In the genomic region with DNA sequence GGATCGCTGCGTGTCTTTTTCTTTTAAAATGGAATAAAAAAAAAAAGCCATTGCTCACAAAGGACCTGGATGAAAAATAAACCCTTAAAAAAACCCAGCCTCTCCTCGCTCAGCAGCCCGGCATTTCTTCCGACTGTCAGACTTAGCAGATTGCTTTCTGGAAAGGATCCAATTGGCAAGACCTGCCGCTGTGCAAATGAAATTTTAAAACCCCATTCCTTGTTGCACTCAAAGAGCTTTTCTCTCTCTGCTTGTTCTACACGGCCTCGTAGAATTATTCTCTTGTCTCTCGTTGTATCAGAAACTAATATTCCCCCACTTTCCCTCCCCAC, we compare ENCODE assay signal across 9 cellular contexts.
DNase-seq lines count a peak whose midpoint lies in the region; ATAC-seq and TF ChIP-seq lines count a peak whose summit lies in the region.
"Had no signal": no experiment of that assay in that cellular context is flagged by ENCODE, and none has a peak within 500 bp of the region (broad histone marks: within the 10 kb centered on the region; RNA-seq: fewer than 3 reads in every experiment).

No MANE protein-coding gene starts in this region.

- no peak overlapping the region for H3K4me3 Mint-ChIP-seq in activated T-helper 17 cell treated with anti-CD3 and anti-CD28 coated beads, Interleukin-2, amount 50 U/mL, for 72 hours
- no peak overlapping the region for H3K4me3 Mint-ChIP-seq in stimulated activated naive CD8-positive, alpha-beta T cell treated with anti-CD3 and anti-CD28 coated beads, Interleukin-15, amount 100 ng/mL, for 72 hours
- H3K4me3 Mint-ChIP-seq: type B pancreatic cell had no signal

- DNase-seq in NCI-H2196 (lab: John Stamatoyannopoulos, UW; ENCODE audit: unreplicated experiment) (peak; percentile 6), NCI-H2196 treated with DMSO at 0.1 percent for 48 hours (lab: John Stamatoyannopoulos, UW; ENCODE audit: unreplicated experiment) (no peak), iris pigment epithelial cell (ENCODE audit: low read depth) (peak; percentile 29), superior temporal gyrus (ENCODE audit: extremely low spot score) (peak; percentile 43), GM10266 (ENCODE audit: extremely low spot score) (no peak)
- no peak for DNase-seq in stimulated activated naive CD8-positive, alpha-beta T cell treated with anti-CD3 and anti-CD28 coated beads, Interleukin-15, amount 100 ng/mL, for 72 hours

- no peaks in the 10 kb centered on the region for H3K27me3 Mint-ChIP-seq in activated T-helper 17 cell treated with anti-CD3 and anti-CD28 coated beads, Interleukin-2, amount 50 U/mL, for 72 hours
- H3K27me3 Mint-ChIP-seq in stimulated activated naive CD8-positive, alpha-beta T cell treated with anti-CD3 and anti-CD28 coated beads, Interleukin-15, amount 100 ng/mL, for 72 hours, result no peaks in the 10 kb centered on the region
- H3K27me3 Mint-ChIP-seq: type B pancreatic cell had no signal

- H3K4me1 Mint-ChIP-seq in activated T-helper 17 cell treated with anti-CD3 and anti-CD28 coated beads, Interleukin-2, amount 50 U/mL, for 72 hours, result no peaks in the 10 kb centered on the region
- peaks cover 17% of the 10 kb centered on the region for H3K4me1 Mint-ChIP-seq in stimulated activated naive CD8-positive, alpha-beta T cell treated with anti-CD3 and anti-CD28 coated beads, Interleukin-15, amount 100 ng/mL, for 72 hours

- H3K36me3 Mint-ChIP-seq in activated T-helper 17 cell treated with anti-CD3 and anti-CD28 coated beads, Interleukin-2, amount 50 U/mL, for 72 hours (ENCODE audit: low read depth), result no peaks in the 10 kb centered on the region
- H3K36me3 Mint-ChIP-seq: type B pancreatic cell had no signal

- H3K9me3 Mint-ChIP-seq in activated T-helper 17 cell treated with anti-CD3 and anti-CD28 coated beads, Interleukin-2, amount 50 U/mL, for 72 hours, result no peaks in the 10 kb centered on the region
- no peaks in the 10 kb centered on the region for H3K9me3 Mint-ChIP-seq in stimulated activated naive CD8-positive, alpha-beta T cell treated with anti-CD3 and anti-CD28 coated beads, Interleukin-15, amount 100 ng/mL, for 72 hours

- no peak for TF ChIP-seq CTCF in GM10266 (IDR thresholded peaks at IDR 0.05; ENCODE audit: control insufficient read depth, insufficient read depth, low read depth, missing control alignments)

- peak; percentile 19; the same call in 1 of the 3 replicates for ATAC-seq in SK-N-SH treated with all-trans-retinoic acid at 6 μM for 48 hours
- ATAC-seq in activated T-helper 17 cell treated with anti-CD3 and anti-CD28 coated beads, Interleukin-2, amount 50 U/mL, for 72 hours (replicated peaks), result no peak
- no peak for ATAC-seq in stimulated activated naive CD8-positive, alpha-beta T cell treated with anti-CD3 and anti-CD28 coated beads, Interleukin-15, amount 100 ng/mL, for 72 hours

- H3K27ac Mint-ChIP-seq in activated T-helper 17 cell treated with anti-CD3 and anti-CD28 coated beads, Interleukin-2, amount 50 U/mL, for 72 hours, result no peak overlapping the region
- H3K27ac Mint-ChIP-seq in stimulated activated naive CD8-positive, alpha-beta T cell treated with anti-CD3 and anti-CD28 coated beads, Interleukin-15, amount 100 ng/mL, for 72 hours, result no peak overlapping the region
- H3K27ac Mint-ChIP-seq: type B pancreatic cell had no signal

TF ChIP-seq in SK-N-SH treated with all-trans-retinoic acid at 6 μM for 48 hours, 23 proteins besides CTCF, POLR2A, EP300 and RAD21 (continues in another document):
- TF ChIP-seq, protein P1, sequence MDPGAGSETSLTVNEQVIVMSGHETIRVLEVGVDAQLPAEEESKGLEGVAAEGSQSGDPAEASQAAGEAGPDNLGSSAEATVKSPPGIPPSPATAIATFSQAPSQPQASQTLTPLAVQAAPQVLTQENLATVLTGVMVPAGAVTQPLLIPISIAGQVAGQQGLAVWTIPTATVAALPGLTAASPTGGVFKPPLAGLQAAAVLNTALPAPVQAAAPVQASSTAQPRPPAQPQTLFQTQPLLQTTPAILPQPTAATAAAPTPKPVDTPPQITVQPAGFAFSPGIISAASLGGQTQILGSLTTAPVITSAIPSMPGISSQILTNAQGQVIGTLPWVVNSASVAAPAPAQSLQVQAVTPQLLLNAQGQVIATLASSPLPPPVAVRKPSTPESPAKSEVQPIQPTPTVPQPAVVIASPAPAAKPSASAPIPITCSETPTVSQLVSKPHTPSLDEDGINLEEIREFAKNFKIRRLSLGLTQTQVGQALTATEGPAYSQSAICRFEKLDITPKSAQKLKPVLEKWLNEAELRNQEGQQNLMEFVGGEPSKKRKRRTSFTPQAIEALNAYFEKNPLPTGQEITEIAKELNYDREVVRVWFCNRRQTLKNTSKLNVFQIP (CRISPR knock-in tag; IDR thresholded peaks at IDR 0.05; ENCODE audit: borderline replicate concordance, low read depth), result no peak
- TF ChIP-seq ZFP3 (CRISPR knock-in tag; IDR thresholded peaks at IDR 0.05) (no peak), OSR1 (CRISPR knock-in tag; IDR thresholded peaks at IDR 0.05) (no peak), ZC3H10 (CRISPR knock-in tag; IDR thresholded peaks at IDR 0.05) (no peak), SNAI2 (CRISPR knock-in tag; IDR thresholded peaks at IDR 0.05) (no peak), ISL1 (CRISPR knock-in tag; IDR thresholded peaks at IDR 0.05) (no peak), TOX (CRISPR knock-in tag; IDR thresholded peaks at IDR 0.05; ENCODE audit: borderline replicate concordance) (no peak), ZNF8 (CRISPR knock-in tag; IDR thresholded peaks at IDR 0.05) (no peak), GLIS3 (CRISPR knock-in tag; IDR thresholded peaks at IDR 0.05) (no peak), TCF4 (CRISPR knock-in tag; IDR thresholded peaks at IDR 0.05; ENCODE audit: borderline replicate concordance) (no peak), ZNF70 (CRISPR knock-in tag; IDR thresholded peaks at IDR 0.05) (no peak), ESRRG (CRISPR knock-in tag; IDR thresholded peaks at IDR 0.05) (no peak)
- TF ChIP-seq, protein P2, sequence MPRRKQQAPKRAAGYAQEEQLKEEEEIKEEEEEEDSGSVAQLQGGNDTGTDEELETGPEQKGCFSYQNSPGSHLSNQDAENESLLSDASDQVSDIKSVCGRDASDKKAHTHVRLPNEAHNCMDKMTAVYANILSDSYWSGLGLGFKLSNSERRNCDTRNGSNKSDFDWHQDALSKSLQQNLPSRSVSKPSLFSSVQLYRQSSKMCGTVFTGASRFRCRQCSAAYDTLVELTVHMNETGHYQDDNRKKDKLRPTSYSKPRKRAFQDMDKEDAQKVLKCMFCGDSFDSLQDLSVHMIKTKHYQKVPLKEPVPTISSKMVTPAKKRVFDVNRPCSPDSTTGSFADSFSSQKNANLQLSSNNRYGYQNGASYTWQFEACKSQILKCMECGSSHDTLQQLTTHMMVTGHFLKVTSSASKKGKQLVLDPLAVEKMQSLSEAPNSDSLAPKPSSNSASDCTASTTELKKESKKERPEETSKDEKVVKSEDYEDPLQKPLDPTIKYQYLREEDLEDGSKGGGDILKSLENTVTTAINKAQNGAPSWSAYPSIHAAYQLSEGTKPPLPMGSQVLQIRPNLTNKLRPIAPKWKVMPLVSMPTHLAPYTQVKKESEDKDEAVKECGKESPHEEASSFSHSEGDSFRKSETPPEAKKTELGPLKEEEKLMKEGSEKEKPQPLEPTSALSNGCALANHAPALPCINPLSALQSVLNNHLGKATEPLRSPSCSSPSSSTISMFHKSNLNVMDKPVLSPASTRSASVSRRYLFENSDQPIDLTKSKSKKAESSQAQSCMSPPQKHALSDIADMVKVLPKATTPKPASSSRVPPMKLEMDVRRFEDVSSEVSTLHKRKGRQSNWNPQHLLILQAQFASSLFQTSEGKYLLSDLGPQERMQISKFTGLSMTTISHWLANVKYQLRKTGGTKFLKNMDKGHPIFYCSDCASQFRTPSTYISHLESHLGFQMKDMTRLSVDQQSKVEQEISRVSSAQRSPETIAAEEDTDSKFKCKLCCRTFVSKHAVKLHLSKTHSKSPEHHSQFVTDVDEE (CRISPR knock-in tag; IDR thresholded peaks at IDR 0.05), result no peak
- TF ChIP-seq, protein P3, sequence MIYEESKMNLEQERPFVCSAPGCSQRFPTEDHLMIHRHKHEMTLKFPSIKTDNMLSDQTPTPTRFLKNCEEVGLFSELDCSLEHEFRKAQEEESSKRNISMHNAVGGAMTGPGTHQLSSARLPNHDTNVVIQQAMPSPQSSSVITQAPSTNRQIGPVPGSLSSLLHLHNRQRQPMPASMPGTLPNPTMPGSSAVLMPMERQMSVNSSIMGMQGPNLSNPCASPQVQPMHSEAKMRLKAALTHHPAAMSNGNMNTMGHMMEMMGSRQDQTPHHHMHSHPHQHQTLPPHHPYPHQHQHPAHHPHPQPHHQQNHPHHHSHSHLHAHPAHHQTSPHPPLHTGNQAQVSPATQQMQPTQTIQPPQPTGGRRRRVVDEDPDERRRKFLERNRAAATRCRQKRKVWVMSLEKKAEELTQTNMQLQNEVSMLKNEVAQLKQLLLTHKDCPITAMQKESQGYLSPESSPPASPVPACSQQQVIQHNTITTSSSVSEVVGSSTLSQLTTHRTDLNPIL (CRISPR knock-in tag; IDR thresholded peaks at IDR 0.05; ENCODE audit: low read depth), result no peak
- TF ChIP-seq, protein P4, sequence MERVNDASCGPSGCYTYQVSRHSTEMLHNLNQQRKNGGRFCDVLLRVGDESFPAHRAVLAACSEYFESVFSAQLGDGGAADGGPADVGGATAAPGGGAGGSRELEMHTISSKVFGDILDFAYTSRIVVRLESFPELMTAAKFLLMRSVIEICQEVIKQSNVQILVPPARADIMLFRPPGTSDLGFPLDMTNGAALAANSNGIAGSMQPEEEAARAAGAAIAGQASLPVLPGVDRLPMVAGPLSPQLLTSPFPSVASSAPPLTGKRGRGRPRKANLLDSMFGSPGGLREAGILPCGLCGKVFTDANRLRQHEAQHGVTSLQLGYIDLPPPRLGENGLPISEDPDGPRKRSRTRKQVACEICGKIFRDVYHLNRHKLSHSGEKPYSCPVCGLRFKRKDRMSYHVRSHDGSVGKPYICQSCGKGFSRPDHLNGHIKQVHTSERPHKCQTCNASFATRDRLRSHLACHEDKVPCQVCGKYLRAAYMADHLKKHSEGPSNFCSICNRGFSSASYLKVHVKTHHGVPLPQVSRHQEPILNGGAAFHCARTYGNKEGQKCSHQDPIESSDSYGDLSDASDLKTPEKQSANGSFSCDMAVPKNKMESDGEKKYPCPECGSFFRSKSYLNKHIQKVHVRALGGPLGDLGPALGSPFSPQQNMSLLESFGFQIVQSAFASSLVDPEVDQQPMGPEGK (CRISPR knock-in tag; IDR thresholded peaks at IDR 0.05; ENCODE audit: borderline replicate concordance), result no peak

Comparison
In these comparisons a context has a peak if more than half of its experiments do, and no peak if none do; other contexts are left out.
1. DNase-seq: peak in NCI-H2196 (single experiment), iris pigment epithelial cell (single experiment) and superior temporal gyrus (single experiment); none in NCI-H2196 treated with DMSO at 0.1 percent for 48 hours (single experiment), stimulated activated naive CD8-positive, alpha-beta T cell treated with anti-CD3 and anti-CD28 coated beads, Interleukin-15, amount 100 ng/mL, for 72 hours (0 of 2) and GM10266 (single experiment).